ENCODE assay signal across 28 cellular contexts in the genomic region with DNA sequence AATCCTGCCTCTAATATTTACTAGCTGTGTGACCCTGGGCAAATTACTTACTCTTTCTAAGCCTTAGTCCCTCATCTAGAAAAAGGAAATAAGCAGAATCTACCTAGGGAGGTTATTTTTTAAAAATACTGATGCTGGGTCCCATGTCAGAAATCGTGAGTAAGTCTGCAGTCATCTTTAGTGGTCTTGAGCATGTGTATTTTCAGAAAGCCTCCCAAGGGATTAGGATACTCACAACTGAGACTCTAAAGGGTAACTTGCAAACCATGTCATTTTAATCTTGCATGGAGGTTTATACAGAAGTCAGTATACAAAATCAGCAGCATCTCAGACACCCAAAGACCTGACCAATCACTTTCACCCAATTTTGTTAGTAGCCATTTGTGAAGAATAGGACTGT.
"Had no signal": no experiment of that assay in that cellular context is flagged by ENCODE, and none has a peak within 500 bp of the region (broad histone marks: within the 10 kb centered on the region; RNA-seq: fewer than 3 reads in every experiment).

No MANE protein-coding gene starts in this region.

- FAIRE-seq: endometrium, keratinocyte, pancreas had no signal

- H3K27me3 ChIP-seq: body of pancreas, cardiac muscle cell, colonic mucosa, esophagus squamous epithelium, gastrocnemius medialis, pancreas, sigmoid colon, tibial nerve had no signal

- ATAC-seq: body of pancreas; gastrocnemius medialis; left cardiac atrium; naive thymus-derived CD4-positive, alpha-beta T cell; pancreas had no signal

- DNase-seq: activated B cell treated with CpG ODN at 0.5 μM for 24 hours; activated CD4-positive, alpha-beta T cell treated with anti-CD3 and anti-CD28 coated beads, Interleukin-2, amount 50 U/mL, for 4 hours; activated gamma-delta T cell; activated naive CD4-positive, alpha-beta T cell treated with anti-CD3 and anti-CD28 coated beads, Interleukin-2, amount 50 U/mL, for 16 hours; activated T-cell treated with anti-CD3 and anti-CD28 coated beads for 4 hours; body of pancreas; cerebellar nuclear complex; colonic mucosa; effector CD8-positive, alpha-beta T cell; esophagus squamous epithelium; gastrocnemius medialis; head of caudate nucleus; hippocampal formation; left cardiac atrium; mammary epithelial cell; naive thymus-derived CD4-positive, alpha-beta T cell; pancreas; sigmoid colon; stimulated activated CD4-positive, alpha-beta T cell treated with anti-CD3 and anti-CD28 coated beads, Interleukin-15, amount 100 ng/mL, for 24 hours; stimulated activated CD4-positive, alpha-beta T cell treated with anti-CD3 and anti-CD28 coated beads, Interleukin-2, amount 100 ng/mL, for 24 hours; stimulated activated naive CD4-positive, alpha-beta T cell treated with Interleukin-2 at 50 U/mL for 16 hours; T-helper 2 cell had no signal

- H3K27ac ChIP-seq: body of pancreas, cardiac muscle cell, colonic mucosa, epithelial cell of prostate, esophagus squamous epithelium, pancreas, prostate gland, sigmoid colon, tibial nerve had no signal

- H3K4me3 ChIP-seq: body of pancreas, cardiac muscle cell, colonic mucosa, esophagus squamous epithelium, gastrocnemius medialis, pancreas, prostate gland, sigmoid colon, tibial nerve had no signal

- H3K9me3 ChIP-seq: body of pancreas, colonic mucosa, esophagus squamous epithelium, gastrocnemius medialis, pancreas, prostate gland, sigmoid colon, tibial nerve had no signal

- H3K4me1 ChIP-seq: body of pancreas, colonic mucosa, pancreas, prostate gland, tibial nerve had no signal
